8 cellular contexts compared by ENCODE assay signal in genomic region chr6:151757506-151757955, GRCh38. TPM values are rescaled to one million over a fixed set of nuclear protein-coding genes. Genes with fewer than 3 reads are reported as not detected.
A peak's percentile ranks its signal among the peaks of the same experiment; 100 is the strongest.
DNase-seq lines count a peak whose midpoint lies in the region; ATAC-seq, FAIRE-seq and TF ChIP-seq lines count a peak whose summit lies in the region.

No MANE protein-coding gene starts in this region.

- no peaks in the 10 kb centered on the region for H3K9me3 ChIP-seq in BE2C

- ATAC-seq in GM19351 (IDR thresholded peaks at IDR 0.05; ENCODE audit: unreplicated experiment) (peak; percentile 93), HG03066 (IDR thresholded peaks at IDR 0.05; ENCODE audit: low read depth, unreplicated experiment) (peak; percentile 96)
- peak; percentile 87 to 92 for ATAC-seq in activated naive CD4-positive, alpha-beta T cell treated with anti-CD3 and anti-CD28 coated beads, Interleukin-2, amount 50 U/mL, for 72 hours

- peaks cover 0 to 17% of the 10 kb centered on the region in 2 donors for H3K36me3 Mint-ChIP-seq in activated naive CD4-positive, alpha-beta T cell treated with anti-CD3 and anti-CD28 coated beads, Interleukin-2, amount 50 U/mL, for 72 hours

- peak; percentile 20 for DNase-seq in DMS53 treated with DMSO at 0.1 percent for 48 hours (lab: John Stamatoyannopoulos, UW; ENCODE audit: unreplicated experiment)
- peak in 1 of 2 donors; percentile 51 for DNase-seq in activated naive CD4-positive, alpha-beta T cell treated with anti-CD3 and anti-CD28 coated beads, Interleukin-2, amount 50 U/mL, for 72 hours (ENCODE audit: low spot score in 2 of 2)
- DNase-seq in BE2C, result no peak
- DNase-seq in globus pallidus (ENCODE audit: low spot score), result no peak
- DNase-seq in NCI-H1092 treated with DMSO at 0.1 percent for 48 hours (lab: John Stamatoyannopoulos, UW), result no peak
- no peak for DNase-seq in frontal cortex (ENCODE audit: low spot score in 2 of 2)

- TF ChIP-seq CTCF in BE2C (IDR thresholded peaks at IDR 0.05; ENCODE audit: low read depth, low read length), result no peak

- no peak for FAIRE-seq in frontal cortex (lab: Jason Lieb, UNC)

- no peaks in the 10 kb centered on the region for H3K4me1 ChIP-seq in BE2C

- no peaks in the 10 kb centered on the region for H3K36me3 ChIP-seq in BE2C

- peaks cover 18% of the 10 kb centered on the region for H3K27me3 ChIP-seq in BE2C

- H3K9me3 Mint-ChIP-seq in activated naive CD4-positive, alpha-beta T cell treated with anti-CD3 and anti-CD28 coated beads, Interleukin-2, amount 50 U/mL, for 72 hours, result peaks cover 0 to 10% of the 10 kb centered on the region in 2 donors

- peak overlapping the region; percentile 69 to 98 for H3K27ac Mint-ChIP-seq in activated naive CD4-positive, alpha-beta T cell treated with anti-CD3 and anti-CD28 coated beads, Interleukin-2, amount 50 U/mL, for 72 hours

- H3K4me3 ChIP-seq in BE2C (ENCODE audit: low read depth, low read length), result no peak overlapping the region

RNA-seq across cellular contexts. Expression of gene ESR1, which starts 50.0 kb away (rescaled TPM):
- total RNA-seq in activated naive CD4-positive, alpha-beta T cell treated with anti-CD3 and anti-CD28 coated beads, Interleukin-2, amount 50 U/mL, for 72 hours, result 1 to 10 TPM in 1 of 2 donors, under 1 TPM in 1; 0.16 to 1.3 TPM
- polyA plus RNA-seq in BE2C (2012; ENCODE audit: insufficient read depth, insufficient read length, low read depth), result 1.7 TPM
- under 0.01 TPM for total RNA-seq in frontal cortex
